Comparison of ENCODE assay signal across 19 cellular contexts in genomic region chr9:131887680-131888079, GRCh38.
"Had no signal": no experiment of that assay in that cellular context is flagged by ENCODE, and none has a peak within 500 bp of the region (broad histone marks: within the 10 kb centered on the region; RNA-seq: fewer than 3 reads in every experiment).

No MANE protein-coding gene starts in this region.

- H3K9ac ChIP-seq: parathyroid adenoma had no signal

- H3K9me3 Mint-ChIP-seq: activated CD4-positive, alpha-beta T cell treated with anti-CD3 and anti-CD28 coated beads, Interleukin-2, amount 10 ng/mL, durations not matched to agents 7 days and 5 days; activated naive CD4-positive, alpha-beta T cell treated with anti-CD3 and anti-CD28 coated beads, Interleukin-2, amount 10 ng/mL, durations not matched to agents 7 days and 5 days; activated naive CD8-positive, alpha-beta T cell treated with anti-CD3 and anti-CD28 coated beads, Interleukin-2, amount 50 U/mL, for 24 hours; activated T-cell treated with anti-CD3 and anti-CD28 coated beads, Interleukin-2, amount 50 U/mL, for 24 hours; naive thymus-derived CD8-positive, alpha-beta T cell; stimulated activated effector memory CD8-positive, alpha-beta T cell treated with anti-CD3 and anti-CD28 coated beads, Interleukin-12 subunit alpha, Interleukin-12 subunit beta, amount 100 ng/mL, for 72 hours had no signal

- H3K9me3 ChIP-seq: neutrophil, right lobe of liver, stomach, testis, upper lobe of left lung had no signal

- H3K27me3 ChIP-seq: neutrophil, right lobe of liver, stomach, testis, upper lobe of left lung had no signal

- H2AFZ ChIP-seq: parathyroid adenoma had no signal

- H3K79me2 ChIP-seq: parathyroid adenoma had no signal

- H3K4me1 Mint-ChIP-seq: activated naive CD4-positive, alpha-beta T cell treated with anti-CD3 and anti-CD28 coated beads, Interleukin-2, amount 10 ng/mL, durations not matched to agents 7 days and 5 days; activated naive CD8-positive, alpha-beta T cell treated with anti-CD3 and anti-CD28 coated beads, Interleukin-2, amount 50 U/mL, for 24 hours; stimulated activated effector memory CD8-positive, alpha-beta T cell treated with anti-CD3 and anti-CD28 coated beads, Interleukin-12 subunit alpha, Interleukin-12 subunit beta, amount 100 ng/mL, for 72 hours had no signal

- H3K36me3 Mint-ChIP-seq: activated naive CD4-positive, alpha-beta T cell treated with anti-CD3 and anti-CD28 coated beads, Interleukin-2, amount 10 ng/mL, durations not matched to agents 7 days and 5 days had no signal

- H3K4me1 ChIP-seq: parathyroid adenoma, right lobe of liver had no signal

- H3K27me3 Mint-ChIP-seq: activated CD4-positive, alpha-beta T cell treated with anti-CD3 and anti-CD28 coated beads, Interleukin-2, amount 10 ng/mL, durations not matched to agents 7 days and 5 days; activated naive CD4-positive, alpha-beta T cell treated with anti-CD3 and anti-CD28 coated beads, Interleukin-2, amount 10 ng/mL, durations not matched to agents 7 days and 5 days; activated naive CD8-positive, alpha-beta T cell treated with anti-CD3 and anti-CD28 coated beads, Interleukin-2, amount 50 U/mL, for 24 hours; activated T-cell treated with anti-CD3 and anti-CD28 coated beads, Interleukin-2, amount 50 U/mL, for 24 hours; naive thymus-derived CD8-positive, alpha-beta T cell had no signal

- ATAC-seq: activated CD4-positive, CD25-positive, alpha-beta regulatory T cell treated with anti-CD3 and anti-CD28 coated beads, Interleukin-2, amount 50 U/mL, for 24 hours; activated CD8-positive, alpha-beta T cell treated with anti-CD3 and anti-CD28 coated beads, Interleukin-2, amount 10 ng/mL, durations not matched to agents 7 days and 5 days; activated naive CD8-positive, alpha-beta T cell treated with anti-CD3 and anti-CD28 coated beads, Interleukin-2, amount 50 U/mL, for 24 hours; naive thymus-derived CD8-positive, alpha-beta T cell; right lobe of liver; stimulated activated effector memory CD8-positive, alpha-beta T cell treated with anti-CD3 and anti-CD28 coated beads, Interleukin-12 subunit alpha, Interleukin-12 subunit beta, amount 100 ng/mL, for 72 hours had no signal

- H3K27ac ChIP-seq: coronary artery, neutrophil, parathyroid adenoma, right lobe of liver, testis had no signal

- H3K27ac Mint-ChIP-seq: activated CD4-positive, alpha-beta T cell treated with anti-CD3 and anti-CD28 coated beads, Interleukin-2, amount 10 ng/mL, durations not matched to agents 7 days and 5 days; activated CD8-positive, alpha-beta T cell treated with anti-CD3 and anti-CD28 coated beads, Interleukin-2, amount 10 ng/mL, durations not matched to agents 7 days and 5 days; activated naive CD4-positive, alpha-beta T cell treated with anti-CD3 and anti-CD28 coated beads, Interleukin-2, amount 10 ng/mL, durations not matched to agents 7 days and 5 days; activated naive CD8-positive, alpha-beta T cell treated with anti-CD3 and anti-CD28 coated beads, Interleukin-2, amount 50 U/mL, for 24 hours; activated T-cell treated with anti-CD3 and anti-CD28 coated beads, Interleukin-2, amount 50 U/mL, for 24 hours; naive thymus-derived CD8-positive, alpha-beta T cell; stimulated activated effector memory CD8-positive, alpha-beta T cell treated with anti-CD3 and anti-CD28 coated beads, Interleukin-12 subunit alpha, Interleukin-12 subunit beta, amount 100 ng/mL, for 72 hours had no signal

- H3K4me3 ChIP-seq: coronary artery, right lobe of liver, stomach, testis, upper lobe of left lung had no signal

- DNase-seq: activated CD4-positive, alpha-beta T cell treated with anti-CD3 and anti-CD28 coated beads, Interleukin-2, amount 10 ng/mL, durations not matched to agents 7 days and 5 days; activated CD8-positive, alpha-beta T cell treated with anti-CD3 and anti-CD28 coated beads, Interleukin-2, amount 10 ng/mL, durations not matched to agents 7 days and 5 days; activated naive CD4-positive, alpha-beta T cell treated with anti-CD3 and anti-CD28 coated beads, Interleukin-2, amount 10 ng/mL, durations not matched to agents 7 days and 5 days; activated naive CD8-positive, alpha-beta T cell treated with anti-CD3 and anti-CD28 coated beads, Interleukin-2, amount 50 U/mL, for 24 hours; activated T-cell treated with anti-CD3 and anti-CD28 coated beads, Interleukin-2, amount 50 U/mL, for 24 hours; anterior cingulate cortex; naive thymus-derived CD8-positive, alpha-beta T cell; right lobe of liver; small intestine; stimulated activated CD4-positive, alpha-beta T cell treated with anti-CD3 and anti-CD28 coated beads, Interleukin-4, amount 100 ng/mL, for 24 hours; stomach; T1000; testis had no signal

- H3K4me3 Mint-ChIP-seq: activated CD4-positive, alpha-beta T cell treated with anti-CD3 and anti-CD28 coated beads, Interleukin-2, amount 10 ng/mL, durations not matched to agents 7 days and 5 days; activated CD8-positive, alpha-beta T cell treated with anti-CD3 and anti-CD28 coated beads, Interleukin-2, amount 10 ng/mL, durations not matched to agents 7 days and 5 days; activated naive CD4-positive, alpha-beta T cell treated with anti-CD3 and anti-CD28 coated beads, Interleukin-2, amount 10 ng/mL, durations not matched to agents 7 days and 5 days; activated naive CD8-positive, alpha-beta T cell treated with anti-CD3 and anti-CD28 coated beads, Interleukin-2, amount 50 U/mL, for 24 hours; activated T-cell treated with anti-CD3 and anti-CD28 coated beads, Interleukin-2, amount 50 U/mL, for 24 hours; naive thymus-derived CD8-positive, alpha-beta T cell; stimulated activated effector memory CD8-positive, alpha-beta T cell treated with anti-CD3 and anti-CD28 coated beads, Interleukin-12 subunit alpha, Interleukin-12 subunit beta, amount 100 ng/mL, for 72 hours had no signal
